In genomic region chr9:19720374-19720773, GRCh38 we compare ENCODE assay signal across 1 cellular context.
TF ChIP-seq lines count a peak whose summit lies in the region.

No MANE protein-coding gene starts in this region.

TF ChIP-seq in WTC11, 78 proteins besides CTCF, POLR2A, EP300 and RAD21 (continued from another document):
- TF ChIP-seq FOXP4 (CRISPR knock-in tag; IDR thresholded peaks at IDR 0.05) (no peak), GTF2I (CRISPR knock-in tag; conservative IDR thresholded peaks at IDR 0.05) (no peak), SOX15 (CRISPR knock-in tag; IDR thresholded peaks at IDR 0.05) (no peak)
TF ChIP-seq in WTC11: peak in this region for 5.
